13 cellular contexts compared by ENCODE assay signal in the genomic region with DNA sequence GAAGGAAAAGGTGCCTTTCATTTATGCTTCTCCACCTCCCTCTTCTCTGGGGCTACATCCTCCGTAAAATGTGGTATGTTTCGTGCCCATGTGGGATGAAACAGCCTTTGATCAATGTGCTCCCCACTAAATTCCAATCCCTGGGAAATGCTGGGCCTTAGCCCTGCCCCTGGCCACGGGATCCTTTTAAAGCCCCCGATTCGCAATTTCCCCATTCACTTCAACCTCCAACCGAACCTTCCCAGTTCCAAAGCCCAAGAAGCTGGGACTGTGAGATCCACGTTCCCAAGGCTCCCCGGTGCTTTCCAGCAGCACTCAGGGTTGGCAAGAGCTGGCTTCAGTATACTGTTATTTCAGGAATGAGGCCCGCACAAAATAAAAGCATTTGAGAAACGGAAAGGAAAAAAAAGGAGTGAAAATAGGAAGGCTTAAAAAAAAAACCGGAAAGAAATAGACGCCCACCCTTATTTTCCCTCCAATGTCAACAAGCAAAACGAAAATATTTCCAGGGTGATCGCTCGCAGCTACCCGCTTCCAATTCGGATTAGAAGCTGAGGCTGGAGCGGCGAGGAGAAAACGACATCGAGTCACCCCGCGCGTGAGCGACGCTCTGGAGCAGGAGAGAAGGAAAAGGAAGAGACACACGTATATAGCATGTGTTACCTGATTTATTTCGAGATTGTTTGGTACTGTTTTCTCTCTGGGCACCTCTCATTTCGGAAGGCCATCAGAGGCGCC. TPM values are rescaled to one million over a fixed set of nuclear protein-coding genes. Genes with fewer than 3 reads are reported as not detected.
DNase-seq lines count a peak whose midpoint lies in the region; ATAC-seq and TF ChIP-seq lines count a peak whose summit lies in the region.
"Had no signal": no experiment of that assay in that cellular context is flagged by ENCODE, and none has a peak within 500 bp of the region (broad histone marks: within the 10 kb centered on the region; RNA-seq: fewer than 3 reads in every experiment).

No MANE protein-coding gene starts in this region.

- H3K27me3 ChIP-seq in ACC112 (ENCODE audit: insufficient read depth, low read length) (peaks cover 93% of the 10 kb centered on the region), muscle layer of duodenum (ENCODE audit: low read depth, low read length) (peaks cover 59% of the 10 kb centered on the region), ascending aorta (peaks cover 37% of the 10 kb centered on the region)

- peak; percentile 4 for ATAC-seq in GM18909 (IDR thresholded peaks at IDR 0.05; ENCODE audit: poor library complexity, unreplicated experiment)
- no peak for ATAC-seq in sciatic nerve
- no peak for ATAC-seq in HG03521 (IDR thresholded peaks at IDR 0.05; ENCODE audit: unreplicated experiment)
- ATAC-seq: PC-3 had no signal

- intact Hi-C loops in sciatic nerve (cut with DNase I): no loop called here
- intact Hi-C loops in ascending aorta (cut with DNase I): no loop called here

- in situ Hi-C loops in astrocyte of the cerebellum (cut with HindIII; ENCODE audit: low sequenced_read_pairs): no loop called here

- H3K4me1 ChIP-seq in ACC112 (ENCODE audit: control insufficient read depth, insufficient read depth, low read length, unreplicated experiment) (no peaks in the 10 kb centered on the region), muscle layer of duodenum (ENCODE audit: control insufficient read depth in 1 of 2, insufficient read depth in 2 of 2, low read length in 2 of 2) (peaks cover 0 to 20% of the 10 kb centered on the region in 2 donors), ascending aorta (peaks cover 6 to 8% of the 10 kb centered on the region in 2 donors)
- H3K4me1 ChIP-seq: foreskin keratinocyte had no signal

- H2AFZ ChIP-seq in ACC112 (ENCODE audit: low read length, unreplicated experiment): peak overlapping the region; percentile 46

- H3K36me3 ChIP-seq in ACC112 (ENCODE audit: insufficient read depth, low read length) (no peaks in the 10 kb centered on the region), muscle layer of duodenum (ENCODE audit: control insufficient read depth in 1 of 2, insufficient read depth in 2 of 2, low read length in 2 of 2) (no peaks in the 10 kb centered on the region), ascending aorta (no peaks in the 10 kb centered on the region)

- TF ChIP-seq CTCF in astrocyte of the cerebellum (IDR thresholded peaks at IDR 0.05; ENCODE audit: low read depth, low read length, missing control alignments) (no peak), ascending aorta (IDR thresholded peaks at IDR 0.05) (no peak)

- H3K4me3 ChIP-seq in ACC112 (ENCODE audit: low read depth, low read length): peak overlapping the region; percentile 71
- peak overlapping the region; percentile 59 for H3K4me3 ChIP-seq in astrocyte of the cerebellum (ENCODE audit: low read depth, low read length)
- H3K4me3 ChIP-seq in muscle layer of duodenum (ENCODE audit: low read depth in 1 of 2, low read length in 2 of 2): peak overlapping the region; percentile 44 to 56
- H3K4me3 ChIP-seq in ascending aorta: peak overlapping the region in 1 of 2 donors; percentile 58

- DNase-seq in astrocyte of the cerebellum (ENCODE audit: low read depth): no peak
- DNase-seq in foreskin melanocyte: no peak
- DNase-seq in sciatic nerve (ENCODE audit: low spot score): no peak
- DNase-seq in ascending aorta (ENCODE audit: low spot score in 2 of 2): no peak
- DNase-seq: activated CD8-positive, alpha-beta memory T cell treated with anti-CD3 and anti-CD28 coated beads, Interleukin-2, amount 50 U/mL, for 4 hours; DND-41; PC-3; stimulated activated CD4-positive, alpha-beta T cell treated with anti-CD3 and anti-CD28 coated beads, Interleukin-12 subunit alpha, Interleukin-12 subunit beta, amount 100 ng/mL, for 4 hours had no signal

- H3K9me3 ChIP-seq in muscle layer of duodenum (ENCODE audit: control insufficient read depth in 1 of 2, low read length in 2 of 2) (peaks cover 4 to 8% of the 10 kb centered on the region in 2 donors), ascending aorta (no peaks in the 10 kb centered on the region)

- no peaks in the 10 kb centered on the region for H3K79me2 ChIP-seq in ACC112 (ENCODE audit: control insufficient read depth, insufficient read depth, low read length, unreplicated experiment)

- H3K27ac ChIP-seq in ACC112 (ENCODE audit: low read depth, low read length): no peak overlapping the region
- H3K27ac ChIP-seq in muscle layer of duodenum (ENCODE audit: low read length): no peak overlapping the region
- no peak overlapping the region for H3K27ac ChIP-seq in ascending aorta
- H3K27ac ChIP-seq: foreskin keratinocyte had no signal

RNA-seq across cellular contexts. Expression of a gene that starts 1.2 kb away (rescaled TPM):
- total RNA-seq in sciatic nerve (0.09 TPM), ascending aorta (not detected)
- total RNA-seq: foreskin keratinocyte, PC-3 had no signal
